10 cellular contexts compared by ENCODE assay signal in genomic region chr21:44618504-44618903, GRCh38. TPM values are rescaled to one million over a fixed set of nuclear protein-coding genes. Genes with fewer than 3 reads are reported as not detected.
A peak's percentile ranks its signal among the peaks of the same experiment; 100 is the strongest.
DNase-seq lines count a peak whose midpoint lies in the region; ATAC-seq and TF ChIP-seq lines count a peak whose summit lies in the region.
"Had no signal": no experiment of that assay in that cellular context is flagged by ENCODE, and none has a peak within 500 bp of the region (broad histone marks: within the 10 kb centered on the region; RNA-seq: fewer than 3 reads in every experiment).

No MANE protein-coding gene starts in this region.

- TF ChIP-seq CTCF in GM13977 (IDR thresholded peaks at IDR 0.05; ENCODE audit: extremely low read depth, insufficient read depth, missing control alignments) (peak; percentile 28), neural progenitor cell (IDR thresholded peaks at IDR 0.05) (peak; percentile 30)

- H4K20me1 ChIP-seq in neural progenitor cell (ENCODE audit: low read depth) = no peaks in the 10 kb centered on the region

- H3K4me1 Mint-ChIP-seq in neural progenitor cell = no peaks in the 10 kb centered on the region
- H3K4me1 Mint-ChIP-seq: mesothelial cell of epicardium had no signal

- H3F3A ChIP-seq in neural progenitor cell (ENCODE audit: low read depth) = no peaks in the 10 kb centered on the region

- no peak overlapping the region for H3K4me2 ChIP-seq in neural progenitor cell

- DNase-seq in GM13977 (ENCODE audit: low spot score) = no peak
- peak; percentile 46 for DNase-seq in RKO (ENCODE audit: low spot score)
- DNase-seq in dermis blood vessel endothelial cell = peak; percentile 65
- no peak for DNase-seq in neural progenitor cell (ENCODE audit: low spot score)
- DNase-seq in activated gamma-delta T cell (lab: John Stamatoyannopoulos, UW) = no peak
- no peak for DNase-seq in NCI-H748 (lab: John Stamatoyannopoulos, UW; ENCODE audit: unreplicated experiment)

- no peaks in the 10 kb centered on the region for H3K36me3 ChIP-seq in neural progenitor cell
- H3K36me3 ChIP-seq: SJSA1 had no signal

- H3K27me3 Mint-ChIP-seq in neural progenitor cell (ENCODE audit: insufficient read depth, low read depth) = peaks cover 2% of the 10 kb centered on the region

- H3K4me1 ChIP-seq in neural progenitor cell = peaks cover 5% of the 10 kb centered on the region
- H3K4me1 ChIP-seq: SJSA1 had no signal

- no peak for ATAC-seq in HG02852 (IDR thresholded peaks at IDR 0.05; ENCODE audit: unreplicated experiment)
- no peak for ATAC-seq in GM18861 (IDR thresholded peaks at IDR 0.05; ENCODE audit: unreplicated experiment)

- H3K27me3 ChIP-seq in neural progenitor cell = no peaks in the 10 kb centered on the region

- no peaks in the 10 kb centered on the region for H3K36me3 Mint-ChIP-seq in neural progenitor cell
- H3K36me3 Mint-ChIP-seq: mesothelial cell of epicardium had no signal

- no peak overlapping the region for H3K27ac ChIP-seq in neural progenitor cell
- H3K27ac ChIP-seq: SJSA1 had no signal

- no peak overlapping the region for H3K27ac Mint-ChIP-seq in neural progenitor cell
- H3K27ac Mint-ChIP-seq: mesothelial cell of epicardium had no signal

- no peak overlapping the region for H3K9ac ChIP-seq in neural progenitor cell

- H3K9me3 Mint-ChIP-seq in neural progenitor cell = peaks cover 38% of the 10 kb centered on the region

- no peak overlapping the region for H3K4me3 ChIP-seq in neural progenitor cell
- H3K4me3 ChIP-seq: SJSA1 had no signal

- H3K79me2 ChIP-seq in neural progenitor cell (ENCODE audit: low read depth) = no peaks in the 10 kb centered on the region

- H3K4me3 Mint-ChIP-seq in neural progenitor cell = no peak overlapping the region
- H3K4me3 Mint-ChIP-seq: mesothelial cell of epicardium had no signal

- no peak overlapping the region for H2AFZ ChIP-seq in neural progenitor cell (replicated peaks)

- in situ Hi-C loops in GM13977 (cut with MboI; ENCODE audit: low pct_unique_long_range_greater_than_20kb, low sequenced_read_pairs, unreplicated experiment) = no loop called here

- peaks cover 6% of the 10 kb centered on the region for H3K9me3 ChIP-seq in neural progenitor cell (ENCODE audit: low read depth)

RNA-seq across cellular contexts. Expression of gene KRTAP10-8, which starts 6.6 kb away (rescaled TPM):
- total RNA-seq in dermis blood vessel endothelial cell (not detected in 2 replicates), neural progenitor cell (ENCODE audit: low replicate concordance) (not detected in 2 replicates)
- total RNA-seq: mesothelial cell of epicardium, SJSA1 had no signal

RNA-seq across cellular contexts. Expression of gene KRTAP10-9, which starts 8.4 kb away (rescaled TPM):
- total RNA-seq in dermis blood vessel endothelial cell (not detected in 2 replicates), neural progenitor cell (ENCODE audit: low replicate concordance) (not detected in 2 replicates)
- total RNA-seq: mesothelial cell of epicardium, SJSA1 had no signal

RNA-seq across cellular contexts. Expression of gene KRTAP10-7, which starts 18.1 kb away (rescaled TPM):
- total RNA-seq in dermis blood vessel endothelial cell (not detected in 2 replicates), neural progenitor cell (ENCODE audit: low replicate concordance) (not detected in 2 replicates)
- total RNA-seq: mesothelial cell of epicardium, SJSA1 had no signal

RNA-seq across cellular contexts. Expression of gene KRTAP10-10, which starts 18.7 kb away (rescaled TPM):
- total RNA-seq in dermis blood vessel endothelial cell (not detected in 2 replicates), neural progenitor cell (ENCODE audit: low replicate concordance) (not detected in 2 replicates)
- total RNA-seq: mesothelial cell of epicardium, SJSA1 had no signal

RNA-seq across cellular contexts. Expression of gene KRTAP10-6, which starts 26.2 kb away (rescaled TPM):
- total RNA-seq in dermis blood vessel endothelial cell = not detected in 2 replicates
- not detected in 2 replicates for total RNA-seq in neural progenitor cell (ENCODE audit: low replicate concordance)
- total RNA-seq: mesothelial cell of epicardium, SJSA1 had no signal

Comparison
In these comparisons a context has a peak if more than half of its experiments do, and no peak if none do; other contexts are left out.
1. DNase-seq: peak in RKO (single experiment) and dermis blood vessel endothelial cell (single experiment); none in GM13977 (single experiment), neural progenitor cell (single experiment), activated gamma-delta T cell (single experiment) and NCI-H748 (single experiment).